ENCODE assay signal across 20 cellular contexts in the genomic region with DNA sequence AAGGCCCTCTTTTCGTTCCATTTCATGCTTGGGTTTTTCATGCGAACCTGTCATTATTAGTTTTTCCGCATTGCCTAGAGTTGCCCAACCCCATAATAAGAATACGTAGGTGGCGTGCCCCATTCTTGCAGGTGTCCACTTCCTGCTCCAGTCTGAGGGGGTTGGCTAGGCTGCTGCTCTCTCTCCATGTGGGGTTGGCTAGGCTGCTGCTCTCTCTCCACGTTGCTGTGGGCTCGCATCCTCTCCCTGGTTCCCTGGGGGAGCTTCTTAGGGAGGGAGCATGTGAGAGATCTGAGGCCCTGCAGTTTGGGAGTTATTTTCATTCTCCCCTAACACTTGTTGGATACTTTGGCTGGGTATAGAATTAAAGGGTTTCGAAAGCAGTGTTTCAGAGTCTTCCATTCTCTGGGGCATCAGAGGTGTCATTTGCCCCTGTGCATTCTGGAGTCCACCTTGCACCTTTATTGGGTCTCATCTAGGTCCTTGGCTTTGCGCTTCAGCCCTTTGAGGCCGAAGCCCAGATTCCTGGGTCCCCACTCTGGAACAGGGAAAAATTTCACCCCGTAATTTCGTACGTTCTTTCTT. TPM values are rescaled to one million over a fixed set of nuclear protein-coding genes. Genes with fewer than 3 reads are reported as not detected.
DNase-seq lines count a peak whose midpoint lies in the region; ATAC-seq and TF ChIP-seq lines count a peak whose summit lies in the region.
"Had no signal": no experiment of that assay in that cellular context is flagged by ENCODE, and none has a peak within 500 bp of the region (broad histone marks: within the 10 kb centered on the region; RNA-seq: fewer than 3 reads in every experiment).

No MANE protein-coding gene starts in this region.

- H4K20me1 ChIP-seq in SK-N-SH (ENCODE audit: insufficient read depth) (peaks cover 100% of the 10 kb centered on the region), osteoblast (ENCODE audit: insufficient read depth, low read length) (peaks cover 100% of the 10 kb centered on the region)

- no peaks in the 10 kb centered on the region for H3K9me3 ChIP-seq in SK-N-SH
- peaks cover 6 to 14% of the 10 kb centered on the region in 2 experiments for H3K9me3 ChIP-seq in CD4-positive, CD25-positive, alpha-beta regulatory T cell (ENCODE audit: control insufficient read depth in 2 of 2, low read length in 2 of 2)
- peaks cover 6% of the 10 kb centered on the region; the same call in 1 of the 2 replicates for H3K9me3 ChIP-seq in SJCRH30 (replicated peaks)
- H3K9me3 ChIP-seq in osteoblast (ENCODE audit: low read depth, low read length): no peaks in the 10 kb centered on the region

- H3K27me3 ChIP-seq in SK-N-SH (ENCODE audit: insufficient read depth) (no peaks in the 10 kb centered on the region), SJCRH30 (no peaks in the 10 kb centered on the region), osteoblast (ENCODE audit: insufficient read depth, low read length) (no peaks in the 10 kb centered on the region)
- no peaks in the 10 kb centered on the region for H3K27me3 ChIP-seq in CD4-positive, CD25-positive, alpha-beta regulatory T cell (ENCODE audit: control insufficient read depth, insufficient read depth, low read length)
- H3K27me3 ChIP-seq: dorsolateral prefrontal cortex, esophagus muscularis mucosa had no signal

- no peak for ATAC-seq in SK-N-SH treated with all-trans-retinoic acid at 6 μM for 48 hours
- no peak for ATAC-seq in CD4-positive, CD25-positive, alpha-beta regulatory T cell (ENCODE audit: low read depth in 2 of 2)
- ATAC-seq in HG02970 (IDR thresholded peaks at IDR 0.05; ENCODE audit: low FRiP score, unreplicated experiment): no peak
- no peak for ATAC-seq in left colon
- ATAC-seq in GM21529 (IDR thresholded peaks at IDR 0.05; ENCODE audit: unreplicated experiment): no peak
- ATAC-seq: HCT116 had no signal

- no peak overlapping the region for H3K27ac ChIP-seq in SK-N-SH (ENCODE audit: low read depth in 2 of 2, low read length in 1 of 2)
- H3K27ac ChIP-seq in CD4-positive, CD25-positive, alpha-beta regulatory T cell (ENCODE audit: insufficient read depth, low read length, poor library complexity, severe bottlenecking): no peak overlapping the region
- H3K27ac ChIP-seq in SJCRH30: peak overlapping the region; percentile 9; the same call in 1 of the 2 replicates
- peak overlapping the region; percentile 10 for H3K27ac ChIP-seq in osteoblast (ENCODE audit: low read depth, low read length)
- H3K27ac ChIP-seq: dorsolateral prefrontal cortex, esophagus muscularis mucosa, left ventricle myocardium inferior, parathyroid adenoma, VCaP had no signal

- peaks cover 0 to 14% (median 2%) of the 10 kb centered on the region in 7 donors for H3K9me3 Mint-ChIP-seq in CD4-positive, CD25-positive, alpha-beta regulatory T cell

- H3K27me3 Mint-ChIP-seq in CD4-positive, CD25-positive, alpha-beta regulatory T cell: no peaks in the 10 kb centered on the region
- H3K27me3 Mint-ChIP-seq: activated naive CD8-positive, alpha-beta T cell treated with anti-CD3 and anti-CD28 coated beads, Interleukin-2, amount 10 ng/mL, durations not matched to agents 7 days and 5 days had no signal

- no peak for TF ChIP-seq CTCF in SK-N-SH (IDR thresholded peaks at IDR 0.05)
- no peak for TF ChIP-seq CTCF in osteoblast (IDR thresholded peaks at IDR 0.05; ENCODE audit: extremely low read depth, low read depth, low read length)

- H3K79me2 ChIP-seq in SK-N-SH (ENCODE audit: insufficient read depth) (peaks cover 100% of the 10 kb centered on the region), osteoblast (ENCODE audit: insufficient read depth, low read length) (peaks cover 100% of the 10 kb centered on the region)

- CTCF ChIA-PET in SK-N-SH (lab: Yijun Ruan, JAX): interaction anchor here (0.6 kb wide), 1 partner anchor 106 kb away, joined by 3 read pairs; no protein-coding TSS in a partner anchor

- H3K36me3 ChIP-seq in SK-N-SH (replicated peaks in 1 of 2; ENCODE audit: control insufficient read depth in 1 of 2, insufficient read depth in 2 of 2, low read length in 1 of 2) (peaks cover 46 to 55% of the 10 kb centered on the region in 2 experiments), SJCRH30 (peaks cover 81% of the 10 kb centered on the region), osteoblast (ENCODE audit: insufficient read depth, low read length) (peaks cover 71% of the 10 kb centered on the region)
- H3K36me3 ChIP-seq in CD4-positive, CD25-positive, alpha-beta regulatory T cell (ENCODE audit: control insufficient read depth, insufficient read depth, low read length): peaks cover 50% of the 10 kb centered on the region

- H3K4me3 Mint-ChIP-seq in CD4-positive, CD25-positive, alpha-beta regulatory T cell: peak overlapping the region in 1 of 4 donors; percentile 58
- H3K4me3 Mint-ChIP-seq: activated naive CD8-positive, alpha-beta T cell treated with anti-CD3 and anti-CD28 coated beads, Interleukin-2, amount 10 ng/mL, durations not matched to agents 7 days and 5 days had no signal

- DNase-seq in SK-N-SH (peak; percentile 10), SJCRH30 (peak in 1 of 2 experiments; percentile 3), osteoblast (ENCODE audit: insufficient read length, low spot score, missing footprints) (no peak), left colon (no peak)
- DNase-seq in CD4-positive, CD25-positive, alpha-beta regulatory T cell: no peak
- DNase-seq: activated naive CD8-positive, alpha-beta T cell treated with anti-CD3 and anti-CD28 coated beads, Interleukin-2, amount 10 ng/mL, durations not matched to agents 7 days and 5 days; C1 segment of cervical spinal cord; left ventricle myocardium inferior; NCI-H187 treated with DMSO at 0.1 percent for 48 hours; NCI-H446; stimulated activated CD4-positive, alpha-beta T cell treated with anti-CD3 and anti-CD28 coated beads, Interleukin-4, amount 100 ng/mL, for 1 hour; T-helper 1 cell had no signal

- H2AFZ ChIP-seq in SK-N-SH (ENCODE audit: low read depth): no peak overlapping the region
- no peak overlapping the region for H2AFZ ChIP-seq in osteoblast (ENCODE audit: low read length)
- H2AFZ ChIP-seq: parathyroid adenoma had no signal

- peaks cover 52% of the 10 kb centered on the region for H3K36me3 Mint-ChIP-seq in CD4-positive, CD25-positive, alpha-beta regulatory T cell

- intact Hi-C loops in left colon (cut with DNase I, micrococcal nuclease): no loop called here

- 92% methylated on average over 13 of the region's 13 CpGs for WGBS in SK-N-SH (ENCODE audit: low lambda C conversion rate)

- H3K9ac ChIP-seq in SK-N-SH: no peak overlapping the region
- H3K9ac ChIP-seq: parathyroid adenoma had no signal

- H3K27ac Mint-ChIP-seq in CD4-positive, CD25-positive, alpha-beta regulatory T cell: peak overlapping the region; percentile 48 to 68 (median 56)
- H3K27ac Mint-ChIP-seq: activated naive CD8-positive, alpha-beta T cell treated with anti-CD3 and anti-CD28 coated beads, Interleukin-2, amount 10 ng/mL, durations not matched to agents 7 days and 5 days had no signal

- no peaks in the 10 kb centered on the region; a peak in 2 of 4 replicates for H3K4me1 ChIP-seq in SK-N-SH (ENCODE audit: control insufficient read depth in 1 of 2, insufficient read depth in 2 of 2, low read depth in 1 of 2, low read length in 1 of 2)
- H3K4me1 ChIP-seq in CD4-positive, CD25-positive, alpha-beta regulatory T cell (ENCODE audit: control insufficient read depth, insufficient read depth, low read length, poor library complexity, severe bottlenecking): peaks cover 32% of the 10 kb centered on the region
- peaks cover 8% of the 10 kb centered on the region; the same call in 1 of the 2 replicates for H3K4me1 ChIP-seq in SJCRH30
- peaks cover 24% of the 10 kb centered on the region for H3K4me1 ChIP-seq in osteoblast (ENCODE audit: insufficient read depth, low read length)

- no peak overlapping the region for H3K4me2 ChIP-seq in SK-N-SH
- H3K4me2 ChIP-seq in osteoblast (ENCODE audit: insufficient read depth, low read length): no peak overlapping the region

- no peak overlapping the region for H3K4me3 ChIP-seq in SK-N-SH (ENCODE audit: low read depth in 2 of 2, low read length in 1 of 2)
- H3K4me3 ChIP-seq in CD4-positive, CD25-positive, alpha-beta regulatory T cell (ENCODE audit: low read depth, low read length): no peak overlapping the region
- H3K4me3 ChIP-seq in SJCRH30: no peak overlapping the region
- H3K4me3 ChIP-seq in osteoblast (ENCODE audit: insufficient read depth, low read length): no peak overlapping the region
- H3K4me3 ChIP-seq: dorsolateral prefrontal cortex, esophagus muscularis mucosa, left ventricle myocardium inferior had no signal

- no peaks in the 10 kb centered on the region for H3K9me2 ChIP-seq in SK-N-SH

- H3K4me1 Mint-ChIP-seq in CD4-positive, CD25-positive, alpha-beta regulatory T cell: peaks cover 17 to 75% (median 37%) of the 10 kb centered on the region in 4 donors

- TF ChIP-seq EP300 in SK-N-SH (IDR thresholded peaks at IDR 0.05; ENCODE audit: borderline replicate concordance in 1 of 2, low read depth in 1 of 2, low read length in 1 of 2): no peak

- no peak for TF ChIP-seq RAD21 in SK-N-SH (IDR thresholded peaks at IDR 0.05; ENCODE audit: low read length)

- POLR2A ChIA-PET in SK-N-SH (lab: Yijun Ruan, JAX): interaction anchor here (0.6 kb wide), 1 partner anchor 13 kb away, joined by 4 read pairs; no protein-coding TSS in a partner anchor

- H3F3A ChIP-seq in SK-N-SH (replicated peaks; ENCODE audit: insufficient read depth): peaks cover 10% of the 10 kb centered on the region

RNA-seq across cellular contexts. Expression of gene C1orf35, which starts 8.6 kb away (rescaled TPM):
- 28.6 and 42.9 TPM in 2 replicates for polyA plus RNA-seq in SK-N-SH (2012; rRNA removed)
- 17.8 and 24.9 TPM in 2 replicates for polyA plus RNA-seq in SK-N-SH (2012; cell fraction: cytosol; rRNA removed)
- polyA plus RNA-seq in SK-N-SH (2012; cell fraction: nucleus; rRNA removed): 107 and 195 TPM in 2 replicates
- total RNA-seq in CD4-positive, CD25-positive, alpha-beta regulatory T cell: 23.5 TPM
- polyA plus RNA-seq in CD4-positive, CD25-positive, alpha-beta regulatory T cell: 10 to 100 TPM; 18.0 to 24.0 (median 21.2) TPM
- 19.9 and 22.8 TPM in 2 replicates for total RNA-seq in SJCRH30 (2014; rRNA removed; shearing (Covaris generic))
- total RNA-seq in osteoblast: 5.3 and 5.4 TPM in 2 replicates
- total RNA-seq in left colon: 10 to 100 TPM; 11.9 to 14.7 TPM

RNA-seq across cellular contexts. Expression of gene ARF1, which starts 12.0 kb away (rescaled TPM):
- 659 and 713 TPM in 2 replicates for polyA plus RNA-seq in SK-N-SH (2012; rRNA removed)
- polyA plus RNA-seq in SK-N-SH (2012; cell fraction: cytosol; rRNA removed): 317 and 453 TPM in 2 replicates
- polyA plus RNA-seq in SK-N-SH (2012; cell fraction: nucleus; rRNA removed): 442 and 463 TPM in 2 replicates
- 335 TPM for total RNA-seq in CD4-positive, CD25-positive, alpha-beta regulatory T cell
- 100 to 1,000 TPM; 445 to 517 (median 481) TPM for polyA plus RNA-seq in CD4-positive, CD25-positive, alpha-beta regulatory T cell
- total RNA-seq in SJCRH30 (2014; rRNA removed; shearing (Covaris generic)): 291 and 309 TPM in 2 replicates
- 231 and 248 TPM in 2 replicates for total RNA-seq in osteoblast
- total RNA-seq in left colon: 100 to 1,000 TPM; 469 to 500 TPM

RNA-seq across cellular contexts. Expression of gene MRPL55, which starts 14.6 kb away (rescaled TPM):
- 70.3 and 75.3 TPM in 2 replicates for polyA plus RNA-seq in SK-N-SH (2012; rRNA removed)
- polyA plus RNA-seq in SK-N-SH (2012; cell fraction: cytosol; rRNA removed): 27.2 and 49.1 TPM in 2 replicates
- 185 and 306 TPM in 2 replicates for polyA plus RNA-seq in SK-N-SH (2012; cell fraction: nucleus; rRNA removed)
- 62.5 TPM for total RNA-seq in CD4-positive, CD25-positive, alpha-beta regulatory T cell
- polyA plus RNA-seq in CD4-positive, CD25-positive, alpha-beta regulatory T cell: 100 to 1,000 TPM; 126 to 163 (median 143) TPM
- 48.5 and 64.6 TPM in 2 replicates for total RNA-seq in SJCRH30 (2014; rRNA removed; shearing (Covaris generic))
- 34.5 and 51.4 TPM in 2 replicates for total RNA-seq in osteoblast
- total RNA-seq in left colon: 10 to 100 TPM; 31.9 to 32.9 TPM

RNA-seq across cellular contexts. Expression of gene GUK1, which starts 45.6 kb away (rescaled TPM):
- polyA plus RNA-seq in SK-N-SH (2012; rRNA removed): 717 and 742 TPM in 2 replicates
- 457 and 681 TPM in 2 replicates for polyA plus RNA-seq in SK-N-SH (2012; cell fraction: cytosol; rRNA removed)
- 521 and 537 TPM in 2 replicates for polyA plus RNA-seq in SK-N-SH (2012; cell fraction: nucleus; rRNA removed)
- 270 TPM for total RNA-seq in CD4-positive, CD25-positive, alpha-beta regulatory T cell
- polyA plus RNA-seq in CD4-positive, CD25-positive, alpha-beta regulatory T cell: 100 to 1,000 TPM; 329 to 413 (median 371) TPM
- 114 and 137 TPM in 2 replicates for total RNA-seq in SJCRH30 (2014; rRNA removed; shearing (Covaris generic))
- total RNA-seq in osteoblast (253 and 278 TPM in 2 replicates), left colon (100 to 1,000 TPM; 175 to 176 TPM)

RNA-seq across cellular contexts. Expression of gene GJC2, which starts 55.2 kb away (rescaled TPM):
- polyA plus RNA-seq in SK-N-SH (2012; rRNA removed): 0.92 and 0.97 TPM in 2 replicates
- polyA plus RNA-seq in SK-N-SH (2012; cell fraction: cytosol; rRNA removed): 0.50 and 0.69 TPM in 2 replicates
- 2.1 and 2.9 TPM in 2 replicates for polyA plus RNA-seq in SK-N-SH (2012; cell fraction: nucleus; rRNA removed)
- 2.8 TPM for total RNA-seq in CD4-positive, CD25-positive, alpha-beta regulatory T cell
- polyA plus RNA-seq in CD4-positive, CD25-positive, alpha-beta regulatory T cell: not detected
- total RNA-seq in SJCRH30 (2014; rRNA removed; shearing (Covaris generic)): 0.43 and 0.59 TPM in 2 replicates
- total RNA-seq in osteoblast: 0.88 and 1.4 TPM in 2 replicates
- total RNA-seq in left colon: 1 to 10 TPM in 1 of 2 donors, under 1 TPM in 1; 0.49 to 1.5 TPM

Comparison
In these comparisons a context has a peak if more than half of its experiments do, and no peak if none do; other contexts are left out.
1. H3K27ac ChIP-seq: peak in SJCRH30 (single experiment) and osteoblast (single experiment); none in SK-N-SH (0 of 2) and CD4-positive, CD25-positive, alpha-beta regulatory T cell (single experiment).